Comparison of ENCODE assay signal across 1 cellular context in genomic region chr1:182200025-182200814, GRCh38.
TF ChIP-seq lines count a peak whose summit lies in the region.

No MANE protein-coding gene starts in this region.

TF ChIP-seq in K562, 482 proteins besides CTCF, POLR2A, EP300 and RAD21 (continued from another document and continues in another):
- TF ChIP-seq VEZF1 (CRISPR knock-in tag; IDR thresholded peaks at IDR 0.05) (peak; percentile 62), SFPQ (IDR thresholded peaks at IDR 0.05; ENCODE audit: low read depth, low read length) (no peak), COPS2 (conservative IDR thresholded peaks at IDR 0.05) (no peak), POLR2H (tag; IDR thresholded peaks at IDR 0.05; ENCODE audit: low read depth) (no peak), ZNF23 (CRISPR knock-in tag; IDR thresholded peaks at IDR 0.05) (no peak), KAT7 (CRISPR knock-in tag; IDR thresholded peaks at IDR 0.05; ENCODE audit: borderline replicate concordance) (no peak), NBN (IDR thresholded peaks at IDR 0.05; ENCODE audit: low read depth) (peak; percentile 95), FOXP1 (CRISPR knock-in tag; IDR thresholded peaks at IDR 0.05) (no peak), ETV5 (CRISPR knock-in tag; IDR thresholded peaks at IDR 0.05; ENCODE audit: low read depth) (no peak), SIX5 (IDR thresholded peaks at IDR 0.05; ENCODE audit: borderline replicate concordance in 1 of 2, insufficient read depth in 1 of 2, low read depth in 1 of 2, low read length in 2 of 2) (no peak), ESRRA (IDR thresholded peaks at IDR 0.05; ENCODE audit: borderline replicate concordance, low read depth) (no peak; the same call in 1 of the 2 replicates), ZNF586 (CRISPR knock-in tag; conservative IDR thresholded peaks at IDR 0.05) (no peak), NCOA2 (IDR thresholded peaks at IDR 0.05; ENCODE audit: partially characterized antibody in 2 of 2) (no peak), SLC30A9 (CRISPR knock-in tag; IDR thresholded peaks at IDR 0.05) (no peak), HNRNPUL1 (IDR thresholded peaks at IDR 0.05; ENCODE audit: low read length) (no peak), ZNF740 (CRISPR knock-in tag; IDR thresholded peaks at IDR 0.05) (no peak), ZNF740 (tag; IDR thresholded peaks at IDR 0.05) (no peak), RBM17 (IDR thresholded peaks at IDR 0.05; ENCODE audit: borderline replicate concordance, low read depth, low read length) (no peak), RBBP5 (IDR thresholded peaks at IDR 0.05; ENCODE audit: borderline replicate concordance, insufficient read depth, low read length, poor library complexity, severe bottlenecking) (no peak), MTF1 (CRISPR knock-in tag; IDR thresholded peaks at IDR 0.05; ENCODE audit: borderline replicate concordance) (no peak), ZNF41 (CRISPR knock-in tag; conservative IDR thresholded peaks at IDR 0.05) (no peak), MAFF (IDR thresholded peaks at IDR 0.05; ENCODE audit: low read length) (no peak), YBX1 (IDR thresholded peaks at IDR 0.05) (no peak), MAFG (tag; conservative IDR thresholded peaks at IDR 0.05) (no peak), CBX3 (IDR thresholded peaks at IDR 0.05; ENCODE audit: borderline replicate concordance in 1 of 2, low read length in 2 of 2) (no peak), ZNF75A (CRISPR knock-in tag; IDR thresholded peaks at IDR 0.05) (no peak), HOMEZ (CRISPR knock-in tag; IDR thresholded peaks at IDR 0.05) (no peak), POLR2AphosphoS2 (IDR thresholded peaks at IDR 0.05; ENCODE audit: low read length) (no peak), NFIX (CRISPR knock-in tag; IDR thresholded peaks at IDR 0.05; ENCODE audit: low read depth) (no peak), HDAC6 (IDR thresholded peaks at IDR 0.05; ENCODE audit: low read depth, low read length) (no peak), ZNF699 (CRISPR knock-in tag; IDR thresholded peaks at IDR 0.05; ENCODE audit: insufficient replicate concordance) (no peak)
- TF ChIP-seq, protein P1, sequence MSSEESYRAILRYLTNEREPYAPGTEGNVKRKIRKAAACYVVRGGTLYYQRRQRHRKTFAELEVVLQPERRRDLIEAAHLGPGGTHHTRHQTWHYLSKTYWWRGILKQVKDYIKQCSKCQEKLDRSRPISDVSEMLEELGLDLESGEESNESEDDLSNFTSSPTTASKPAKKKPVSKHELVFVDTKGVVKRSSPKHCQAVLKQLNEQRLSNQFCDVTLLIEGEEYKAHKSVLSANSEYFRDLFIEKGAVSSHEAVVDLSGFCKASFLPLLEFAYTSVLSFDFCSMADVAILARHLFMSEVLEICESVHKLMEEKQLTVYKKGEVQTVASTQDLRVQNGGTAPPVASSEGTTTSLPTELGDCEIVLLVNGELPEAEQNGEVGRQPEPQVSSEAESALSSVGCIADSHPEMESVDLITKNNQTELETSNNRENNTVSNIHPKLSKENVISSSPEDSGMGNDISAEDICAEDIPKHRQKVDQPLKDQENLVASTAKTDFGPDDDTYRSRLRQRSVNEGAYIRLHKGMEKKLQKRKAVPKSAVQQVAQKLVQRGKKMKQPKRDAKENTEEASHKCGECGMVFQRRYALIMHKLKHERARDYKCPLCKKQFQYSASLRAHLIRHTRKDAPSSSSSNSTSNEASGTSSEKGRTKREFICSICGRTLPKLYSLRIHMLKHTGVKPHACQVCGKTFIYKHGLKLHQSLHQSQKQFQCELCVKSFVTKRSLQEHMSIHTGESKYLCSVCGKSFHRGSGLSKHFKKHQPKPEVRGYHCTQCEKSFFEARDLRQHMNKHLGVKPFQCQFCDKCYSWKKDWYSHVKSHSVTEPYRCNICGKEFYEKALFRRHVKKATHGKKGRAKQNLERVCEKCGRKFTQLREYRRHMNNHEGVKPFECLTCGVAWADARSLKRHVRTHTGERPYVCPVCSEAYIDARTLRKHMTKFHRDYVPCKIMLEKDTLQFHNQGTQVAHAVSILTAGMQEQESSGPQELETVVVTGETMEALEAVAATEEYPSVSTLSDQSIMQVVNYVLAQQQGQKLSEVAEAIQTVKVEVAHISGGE (CRISPR knock-in tag; IDR thresholded peaks at IDR 0.05), result peak in 1 of 3 experiments; percentile 64; a peak in 2 of 6 replicates
- TF ChIP-seq, protein P2, sequence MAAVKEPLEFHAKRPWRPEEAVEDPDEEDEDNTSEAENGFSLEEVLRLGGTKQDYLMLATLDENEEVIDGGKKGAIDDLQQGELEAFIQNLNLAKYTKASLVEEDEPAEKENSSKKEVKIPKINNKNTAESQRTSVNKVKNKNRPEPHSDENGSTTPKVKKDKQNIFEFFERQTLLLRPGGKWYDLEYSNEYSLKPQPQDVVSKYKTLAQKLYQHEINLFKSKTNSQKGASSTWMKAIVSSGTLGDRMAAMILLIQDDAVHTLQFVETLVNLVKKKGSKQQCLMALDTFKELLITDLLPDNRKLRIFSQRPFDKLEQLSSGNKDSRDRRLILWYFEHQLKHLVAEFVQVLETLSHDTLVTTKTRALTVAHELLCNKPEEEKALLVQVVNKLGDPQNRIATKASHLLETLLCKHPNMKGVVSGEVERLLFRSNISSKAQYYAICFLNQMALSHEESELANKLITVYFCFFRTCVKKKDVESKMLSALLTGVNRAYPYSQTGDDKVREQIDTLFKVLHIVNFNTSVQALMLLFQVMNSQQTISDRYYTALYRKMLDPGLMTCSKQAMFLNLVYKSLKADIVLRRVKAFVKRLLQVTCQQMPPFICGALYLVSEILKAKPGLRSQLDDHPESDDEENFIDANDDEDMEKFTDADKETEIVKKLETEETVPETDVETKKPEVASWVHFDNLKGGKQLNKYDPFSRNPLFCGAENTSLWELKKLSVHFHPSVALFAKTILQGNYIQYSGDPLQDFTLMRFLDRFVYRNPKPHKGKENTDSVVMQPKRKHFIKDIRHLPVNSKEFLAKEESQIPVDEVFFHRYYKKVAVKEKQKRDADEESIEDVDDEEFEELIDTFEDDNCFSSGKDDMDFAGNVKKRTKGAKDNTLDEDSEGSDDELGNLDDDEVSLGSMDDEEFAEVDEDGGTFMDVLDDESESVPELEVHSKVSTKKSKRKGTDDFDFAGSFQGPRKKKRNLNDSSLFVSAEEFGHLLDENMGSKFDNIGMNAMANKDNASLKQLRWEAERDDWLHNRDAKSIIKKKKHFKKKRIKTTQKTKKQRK (IDR thresholded peaks at IDR 0.05; ENCODE audit: borderline replicate concordance, low read depth, low read length), result no peak
- TF ChIP-seq, protein P3, sequence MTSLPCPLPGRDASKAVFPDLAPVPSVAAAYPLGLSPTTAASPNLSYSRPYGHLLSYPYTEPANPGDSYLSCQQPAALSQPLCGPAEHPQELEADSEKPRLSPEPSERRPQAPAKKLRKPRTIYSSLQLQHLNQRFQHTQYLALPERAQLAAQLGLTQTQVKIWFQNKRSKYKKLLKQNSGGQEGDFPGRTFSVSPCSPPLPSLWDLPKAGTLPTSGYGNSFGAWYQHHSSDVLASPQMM (CRISPR knock-in tag; IDR thresholded peaks at IDR 0.05), result no peak
- TF ChIP-seq, protein P4, sequence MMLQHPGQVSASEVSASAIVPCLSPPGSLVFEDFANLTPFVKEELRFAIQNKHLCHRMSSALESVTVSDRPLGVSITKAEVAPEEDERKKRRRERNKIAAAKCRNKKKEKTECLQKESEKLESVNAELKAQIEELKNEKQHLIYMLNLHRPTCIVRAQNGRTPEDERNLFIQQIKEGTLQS (IDR thresholded peaks at IDR 0.05), result peak; percentile 80
- TF ChIP-seq, protein P4 (CRISPR knock-in tag; conservative IDR thresholded peaks at IDR 0.05), result no peak
- TF ChIP-seq, protein P5, sequence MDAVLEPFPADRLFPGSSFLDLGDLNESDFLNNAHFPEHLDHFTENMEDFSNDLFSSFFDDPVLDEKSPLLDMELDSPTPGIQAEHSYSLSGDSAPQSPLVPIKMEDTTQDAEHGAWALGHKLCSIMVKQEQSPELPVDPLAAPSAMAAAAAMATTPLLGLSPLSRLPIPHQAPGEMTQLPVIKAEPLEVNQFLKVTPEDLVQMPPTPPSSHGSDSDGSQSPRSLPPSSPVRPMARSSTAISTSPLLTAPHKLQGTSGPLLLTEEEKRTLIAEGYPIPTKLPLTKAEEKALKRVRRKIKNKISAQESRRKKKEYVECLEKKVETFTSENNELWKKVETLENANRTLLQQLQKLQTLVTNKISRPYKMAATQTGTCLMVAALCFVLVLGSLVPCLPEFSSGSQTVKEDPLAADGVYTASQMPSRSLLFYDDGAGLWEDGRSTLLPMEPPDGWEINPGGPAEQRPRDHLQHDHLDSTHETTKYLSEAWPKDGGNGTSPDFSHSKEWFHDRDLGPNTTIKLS (IDR thresholded peaks at IDR 0.05; ENCODE audit: borderline replicate concordance, low read depth), result no peak
- TF ChIP-seq, protein P6, sequence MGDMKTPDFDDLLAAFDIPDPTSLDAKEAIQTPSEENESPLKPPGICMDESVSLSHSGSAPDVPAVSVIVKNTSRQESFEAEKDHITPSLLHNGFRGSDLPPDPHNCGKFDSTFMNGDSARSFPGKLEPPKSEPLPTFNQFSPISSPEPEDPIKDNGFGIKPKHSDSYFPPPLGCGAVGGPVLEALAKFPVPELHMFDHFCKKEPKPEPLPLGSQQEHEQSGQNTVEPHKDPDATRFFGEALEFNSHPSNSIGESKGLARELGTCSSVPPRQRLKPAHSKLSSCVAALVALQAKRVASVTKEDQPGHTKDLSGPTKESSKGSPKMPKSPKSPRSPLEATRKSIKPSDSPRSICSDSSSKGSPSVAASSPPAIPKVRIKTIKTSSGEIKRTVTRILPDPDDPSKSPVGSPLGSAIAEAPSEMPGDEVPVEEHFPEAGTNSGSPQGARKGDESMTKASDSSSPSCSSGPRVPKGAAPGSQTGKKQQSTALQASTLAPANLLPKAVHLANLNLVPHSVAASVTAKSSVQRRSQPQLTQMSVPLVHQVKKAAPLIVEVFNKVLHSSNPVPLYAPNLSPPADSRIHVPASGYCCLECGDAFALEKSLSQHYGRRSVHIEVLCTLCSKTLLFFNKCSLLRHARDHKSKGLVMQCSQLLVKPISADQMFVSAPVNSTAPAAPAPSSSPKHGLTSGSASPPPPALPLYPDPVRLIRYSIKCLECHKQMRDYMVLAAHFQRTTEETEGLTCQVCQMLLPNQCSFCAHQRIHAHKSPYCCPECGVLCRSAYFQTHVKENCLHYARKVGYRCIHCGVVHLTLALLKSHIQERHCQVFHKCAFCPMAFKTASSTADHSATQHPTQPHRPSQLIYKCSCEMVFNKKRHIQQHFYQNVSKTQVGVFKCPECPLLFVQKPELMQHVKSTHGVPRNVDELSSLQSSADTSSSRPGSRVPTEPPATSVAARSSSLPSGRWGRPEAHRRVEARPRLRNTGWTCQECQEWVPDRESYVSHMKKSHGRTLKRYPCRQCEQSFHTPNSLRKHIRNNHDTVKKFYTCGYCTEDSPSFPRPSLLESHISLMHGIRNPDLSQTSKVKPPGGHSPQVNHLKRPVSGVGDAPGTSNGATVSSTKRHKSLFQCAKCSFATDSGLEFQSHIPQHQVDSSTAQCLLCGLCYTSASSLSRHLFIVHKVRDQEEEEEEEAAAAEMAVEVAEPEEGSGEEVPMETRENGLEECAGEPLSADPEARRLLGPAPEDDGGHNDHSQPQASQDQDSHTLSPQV (IDR thresholded peaks at IDR 0.05), result no peak
